13 cellular contexts compared by ENCODE assay signal in the genomic region with DNA sequence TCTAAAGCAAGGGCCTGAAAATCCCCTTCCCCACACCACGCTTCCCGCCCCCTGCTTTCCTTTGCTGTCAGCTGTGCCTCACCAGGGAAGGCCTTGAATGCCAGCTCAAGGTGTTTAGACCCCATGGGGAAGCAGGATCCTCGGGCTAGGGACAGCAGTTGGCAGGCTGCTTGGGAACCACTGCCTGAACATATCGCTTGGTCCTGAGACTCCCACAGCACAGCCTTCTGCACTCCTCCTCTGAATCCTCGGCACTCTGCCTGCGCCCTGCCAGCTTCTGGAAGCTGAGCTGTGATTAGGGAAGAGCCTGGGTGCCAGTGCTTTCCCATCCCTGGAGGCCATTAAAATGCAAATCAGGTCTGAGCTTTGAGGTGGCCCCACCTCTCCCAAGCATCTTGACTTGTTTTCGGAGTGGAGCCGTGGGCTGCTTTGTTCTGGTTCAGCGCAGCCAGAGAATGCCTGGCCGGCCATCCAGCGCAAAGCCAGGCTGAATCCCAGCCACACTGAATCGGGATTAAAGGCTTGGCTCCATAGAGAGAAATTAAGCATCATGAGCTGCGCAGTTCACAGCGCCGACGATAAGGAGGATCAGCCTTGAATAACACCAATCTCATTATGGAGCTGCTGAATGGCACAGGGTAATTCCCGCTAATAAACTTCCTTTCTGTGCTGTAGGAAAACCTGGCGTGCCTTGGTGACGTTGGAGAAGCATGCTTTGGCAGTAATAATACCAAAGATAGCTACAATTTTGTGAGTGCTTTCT. TPM values are rescaled to one million over a fixed set of nuclear protein-coding genes. Genes with fewer than 3 reads are reported as not detected.
DNase-seq lines count a peak whose midpoint lies in the region; ATAC-seq and TF ChIP-seq lines count a peak whose summit lies in the region.
"Had no signal": no experiment of that assay in that cellular context is flagged by ENCODE, and none has a peak within 500 bp of the region (broad histone marks: within the 10 kb centered on the region; RNA-seq: fewer than 3 reads in every experiment).

No MANE protein-coding gene starts in this region.

- no peak overlapping the region for H3K4me3 ChIP-seq in BLaER1

- H3K27ac ChIP-seq in BLaER1, result peak overlapping the region; percentile 8; the same call in 1 of the 2 replicates

- no peak overlapping the region for H3K9ac ChIP-seq in BLaER1

- TF ChIP-seq RAD21 in Ishikawa (IDR thresholded peaks at IDR 0.05; ENCODE audit: low read depth), result no peak

- no peak for TF ChIP-seq EP300 in Ishikawa (IDR thresholded peaks at IDR 0.05; ENCODE audit: borderline replicate concordance)

- H3K27me3 ChIP-seq in BLaER1, result no peaks in the 10 kb centered on the region

- DNase-seq in occipital lobe (lab: John Stamatoyannopoulos, UW) (peak; percentile 48), GM13976 (ENCODE audit: low spot score) (no peak), NCI-H1436 treated with DMSO at 0.1 percent for 48 hours (lab: John Stamatoyannopoulos, UW) (no peak)
- DNase-seq: IMR-90; NCI-H2029 treated with DMSO at 0.1 percent for 48 hours; stimulated activated CD4-positive, alpha-beta T cell treated with anti-CD3 and anti-CD28 coated beads, Interleukin-12 subunit alpha, Interleukin-12 subunit beta, amount 100 ng/mL, for 4 hours; T-helper 9 cell had no signal

- ATAC-seq in esophagus mucosa (peak; percentile 46), HG03196 (IDR thresholded peaks at IDR 0.05; ENCODE audit: unreplicated experiment) (no peak), HG03280 (IDR thresholded peaks at IDR 0.05; ENCODE audit: unreplicated experiment) (no peak)

- in situ Hi-C loops in GM13976 (cut with MboI; ENCODE audit: low sequenced_read_pairs, unreplicated experiment), result no loop called here

- H4K20me1 ChIP-seq in BLaER1, result no peaks in the 10 kb centered on the region

- peaks cover 30% of the 10 kb centered on the region for H3K4me1 ChIP-seq in BLaER1

- no peak for TF ChIP-seq CTCF in GM13976 (IDR thresholded peaks at IDR 0.05; ENCODE audit: borderline replicate concordance, control extremely low read depth, extremely low read depth, insufficient read depth, missing control alignments)

- no peak overlapping the region for H3K4me2 ChIP-seq in BLaER1

- H3K9me3 ChIP-seq in BLaER1, result peaks cover 11% of the 10 kb centered on the region

- peaks cover 84% of the 10 kb centered on the region for H3K36me3 ChIP-seq in BLaER1

TF ChIP-seq in Ishikawa, 13 proteins besides CTCF, POLR2A, EP300 and RAD21:
- TF ChIP-seq, protein P1, sequence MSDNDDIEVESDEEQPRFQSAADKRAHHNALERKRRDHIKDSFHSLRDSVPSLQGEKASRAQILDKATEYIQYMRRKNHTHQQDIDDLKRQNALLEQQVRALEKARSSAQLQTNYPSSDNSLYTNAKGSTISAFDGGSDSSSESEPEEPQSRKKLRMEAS (IDR thresholded peaks at IDR 0.05), result no peak
- TF ChIP-seq, protein P2, sequence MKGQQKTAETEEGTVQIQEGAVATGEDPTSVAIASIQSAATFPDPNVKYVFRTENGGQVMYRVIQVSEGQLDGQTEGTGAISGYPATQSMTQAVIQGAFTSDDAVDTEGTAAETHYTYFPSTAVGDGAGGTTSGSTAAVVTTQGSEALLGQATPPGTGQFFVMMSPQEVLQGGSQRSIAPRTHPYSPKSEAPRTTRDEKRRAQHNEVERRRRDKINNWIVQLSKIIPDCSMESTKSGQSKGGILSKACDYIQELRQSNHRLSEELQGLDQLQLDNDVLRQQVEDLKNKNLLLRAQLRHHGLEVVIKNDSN (IDR thresholded peaks at IDR 0.05), result no peak
- TF ChIP-seq TCF12 (IDR thresholded peaks at IDR 0.05; ENCODE audit: low read depth), result no peak
- TF ChIP-seq CEBPB (IDR thresholded peaks at IDR 0.05), result no peak
- no peak for TF ChIP-seq NFIC (IDR thresholded peaks at IDR 0.05)
- TF ChIP-seq CREB1 (IDR thresholded peaks at IDR 0.05; ENCODE audit: low read depth), result no peak
- TF ChIP-seq, protein P3, sequence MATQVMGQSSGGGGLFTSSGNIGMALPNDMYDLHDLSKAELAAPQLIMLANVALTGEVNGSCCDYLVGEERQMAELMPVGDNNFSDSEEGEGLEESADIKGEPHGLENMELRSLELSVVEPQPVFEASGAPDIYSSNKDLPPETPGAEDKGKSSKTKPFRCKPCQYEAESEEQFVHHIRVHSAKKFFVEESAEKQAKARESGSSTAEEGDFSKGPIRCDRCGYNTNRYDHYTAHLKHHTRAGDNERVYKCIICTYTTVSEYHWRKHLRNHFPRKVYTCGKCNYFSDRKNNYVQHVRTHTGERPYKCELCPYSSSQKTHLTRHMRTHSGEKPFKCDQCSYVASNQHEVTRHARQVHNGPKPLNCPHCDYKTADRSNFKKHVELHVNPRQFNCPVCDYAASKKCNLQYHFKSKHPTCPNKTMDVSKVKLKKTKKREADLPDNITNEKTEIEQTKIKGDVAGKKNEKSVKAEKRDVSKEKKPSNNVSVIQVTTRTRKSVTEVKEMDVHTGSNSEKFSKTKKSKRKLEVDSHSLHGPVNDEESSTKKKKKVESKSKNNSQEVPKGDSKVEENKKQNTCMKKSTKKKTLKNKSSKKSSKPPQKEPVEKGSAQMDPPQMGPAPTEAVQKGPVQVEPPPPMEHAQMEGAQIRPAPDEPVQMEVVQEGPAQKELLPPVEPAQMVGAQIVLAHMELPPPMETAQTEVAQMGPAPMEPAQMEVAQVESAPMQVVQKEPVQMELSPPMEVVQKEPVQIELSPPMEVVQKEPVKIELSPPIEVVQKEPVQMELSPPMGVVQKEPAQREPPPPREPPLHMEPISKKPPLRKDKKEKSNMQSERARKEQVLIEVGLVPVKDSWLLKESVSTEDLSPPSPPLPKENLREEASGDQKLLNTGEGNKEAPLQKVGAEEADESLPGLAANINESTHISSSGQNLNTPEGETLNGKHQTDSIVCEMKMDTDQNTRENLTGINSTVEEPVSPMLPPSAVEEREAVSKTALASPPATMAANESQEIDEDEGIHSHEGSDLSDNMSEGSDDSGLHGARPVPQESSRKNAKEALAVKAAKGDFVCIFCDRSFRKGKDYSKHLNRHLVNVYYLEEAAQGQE (IDR thresholded peaks at IDR 0.05; ENCODE audit: low read depth), result no peak
- no peak for TF ChIP-seq ZBTB7A (IDR thresholded peaks at IDR 0.05; ENCODE audit: low read depth)
- TF ChIP-seq TEAD4 (IDR thresholded peaks at IDR 0.05), result peak; percentile 34; the same call in 1 of the 2 replicates
- peak; percentile 58 for TF ChIP-seq YY1 (IDR thresholded peaks at IDR 0.05; ENCODE audit: low read depth)
- TF ChIP-seq FOXM1 (IDR thresholded peaks at IDR 0.05; ENCODE audit: borderline replicate concordance, low read depth), result no peak
- no peak for TF ChIP-seq EGR1 (IDR thresholded peaks at IDR 0.05)
- no peak for TF ChIP-seq TAF1 (IDR thresholded peaks at IDR 0.05; ENCODE audit: low read depth)

RNA-seq across cellular contexts. Expression of a gene that starts 40.0 kb away (rescaled TPM):
- 0.44 TPM for total RNA-seq in esophagus mucosa
- 1.6 TPM for total RNA-seq in occipital lobe
- total RNA-seq: astrocyte, IMR-90 had no signal
